ENCODE assay signal across 8 cellular contexts in genomic region chr3:179898024-179898423, GRCh38.
A peak's percentile ranks its signal among the peaks of the same experiment; 100 is the strongest.
DNase-seq lines count a peak whose midpoint lies in the region; ATAC-seq and TF ChIP-seq lines count a peak whose summit lies in the region.

No MANE protein-coding gene starts in this region.

- no peaks in the 10 kb centered on the region for H4K20me1 ChIP-seq in PC-9 (ENCODE audit: insufficient read depth)

- H2AFZ ChIP-seq in PC-9: no peak overlapping the region

- DNase-seq in COR-L47 (lab: John Stamatoyannopoulos, UW) (peak; percentile 22), PC-9 (peak; percentile 19 to 71), fibroblast of the aortic adventitia (ENCODE audit: low read depth) (peak; percentile 62), spleen (no peak), left ventricle myocardium superior (no peak)

- no peaks in the 10 kb centered on the region for H3K9me2 ChIP-seq in PC-9 (ENCODE audit: insufficient read depth)

- H3K4me2 ChIP-seq in PC-9: no peak overlapping the region

- intact Hi-C loops in PC-9 (cut with micrococcal nuclease; ENCODE audit: unreplicated experiment) (no loop called here), spleen (cut with DNase I; ENCODE audit: low total_unique reads) (no loop called here), left ventricle myocardium superior (cut with micrococcal nuclease) (no loop called here)

- no peaks in the 10 kb centered on the region for H3K79me2 ChIP-seq in PC-9 (ENCODE audit: low read depth)

- CTCF ChIA-PET in PC-9 (lab: Charles Lee): no interaction called here

- POLR2A ChIA-PET in PC-9 (lab: Charles Lee; ENCODE audit: unreplicated experiment): no interaction called here

- H3K4me3 ChIP-seq in PC-9 (no peak overlapping the region), fibroblast of the aortic adventitia (ENCODE audit: low read depth, low read length) (no peak overlapping the region), spleen (no peak overlapping the region)

- TF ChIP-seq CTCF in PC-9 (conservative IDR thresholded peaks at IDR 0.05): no peak
- TF ChIP-seq CTCF in fibroblast of the aortic adventitia (IDR thresholded peaks at IDR 0.05; ENCODE audit: insufficient read depth, low read length): no peak
- TF ChIP-seq CTCF in spleen (IDR thresholded peaks at IDR 0.05 in 8 of 11, conservative IDR thresholded peaks at IDR 0.05 in 3 of 11): no peak

- H3K27me3 ChIP-seq in PC-9 (ENCODE audit: insufficient read depth, low read depth) (no peaks in the 10 kb centered on the region), spleen (replicated peaks in 1 of 7) (peaks cover 0 to 30% (median 0%) of the 10 kb centered on the region in 7 donors)

- H3K9me3 ChIP-seq in PC-9 (ENCODE audit: insufficient read depth, low read depth): no peaks in the 10 kb centered on the region
- no peaks in the 10 kb centered on the region for H3K9me3 ChIP-seq in spleen

- no peak for TF ChIP-seq POLR2A in spleen (IDR thresholded peaks at IDR 0.05)

- BruUV-seq in PC-9 (replicated peaks; lab: Mats Ljungman, UMichigan): no TSS peak

- WGBS in spleen, 5 donors: 9 to 28% (median 18%) methylated on average over 2 of the region's 2 CpGs

- H3K4me1 ChIP-seq in PC-9 (replicated peaks; ENCODE audit: insufficient read depth): no peaks in the 10 kb centered on the region
- no peaks in the 10 kb centered on the region for H3K4me1 ChIP-seq in spleen

- ATAC-seq in GM19395 (IDR thresholded peaks at IDR 0.05; ENCODE audit: unreplicated experiment): peak; percentile 91
- peak; percentile 98 for ATAC-seq in HG03354 (IDR thresholded peaks at IDR 0.05; ENCODE audit: poor library complexity, severe bottlenecking, unreplicated experiment)
- no peak for ATAC-seq in left ventricle myocardium superior
- no peak for ATAC-seq in GM19397 (IDR thresholded peaks at IDR 0.05; ENCODE audit: unreplicated experiment)

- H3K27ac ChIP-seq in PC-9 (no peak overlapping the region), spleen (no peak overlapping the region)

- H3F3A ChIP-seq in PC-9 (ENCODE audit: insufficient read depth, low read depth): no peaks in the 10 kb centered on the region

- no peaks in the 10 kb centered on the region for H3K36me3 ChIP-seq in PC-9 (ENCODE audit: low read depth)
- H3K36me3 ChIP-seq in spleen: no peaks in the 10 kb centered on the region

Comparison
In these comparisons a context has a peak if more than half of its experiments do, and no peak if none do; other contexts are left out.
1. DNase-seq: peak in COR-L47 (single experiment), PC-9 (2 of 2) and fibroblast of the aortic adventitia (single experiment); none in spleen (single experiment) and left ventricle myocardium superior (single experiment).
2. ATAC-seq: peak in GM19395 (single experiment) and HG03354 (single experiment); none in left ventricle myocardium superior (single experiment) and GM19397 (single experiment).